In the genomic region with DNA sequence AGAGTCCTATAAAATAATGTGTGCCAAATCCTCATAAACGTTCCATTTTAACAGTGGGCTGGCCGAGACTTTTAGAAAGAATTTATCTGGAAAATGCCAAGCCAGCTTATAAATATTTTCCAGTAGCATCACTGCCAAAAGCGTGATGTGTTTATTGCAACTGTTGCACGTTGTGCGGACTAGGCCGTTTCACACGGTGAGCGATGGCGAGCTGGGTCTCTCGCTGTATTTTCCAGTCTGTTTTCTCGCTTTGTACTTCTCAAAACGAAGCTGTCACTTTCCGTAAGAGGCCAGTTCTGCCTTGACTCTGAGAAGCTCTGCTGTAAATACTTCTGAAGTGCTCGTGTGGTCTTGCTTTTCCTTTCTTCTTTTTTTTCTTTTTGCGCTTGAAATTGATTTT, we compare ENCODE assay signal across 33 cellular contexts.
DNase-seq lines count a peak whose midpoint lies in the region; ATAC-seq, FAIRE-seq and TF ChIP-seq lines count a peak whose summit lies in the region.
"Had no signal": no experiment of that assay in that cellular context is flagged by ENCODE, and none has a peak within 500 bp of the region (broad histone marks: within the 10 kb centered on the region; RNA-seq: fewer than 3 reads in every experiment).

No MANE protein-coding gene starts in this region.

- no peak for ATAC-seq in pancreas
- no peak for ATAC-seq in stimulated activated memory B cell treated with anti-CD40 and anti-IgM and Interleukin-4, amounts not matched to agents 10 μg/mL and 1 μg/mL and 100 μg/mL, for 72 hours
- ATAC-seq in CD8-positive, alpha-beta T cell = no peak
- ATAC-seq: activated naive CD4-positive, alpha-beta T cell treated with anti-CD3 and anti-CD28 coated beads, Interleukin-2, amount 50 U/mL, for 72 hours; GM23338 had no signal

- no peak for TF ChIP-seq EP300 in tibial nerve (IDR thresholded peaks at IDR 0.05)

- no peak overlapping the region for H3K4me3 Mint-ChIP-seq in stimulated activated memory B cell treated with anti-CD40 and anti-IgM and Interleukin-4, amounts not matched to agents 10 μg/mL and 1 μg/mL and 100 μg/mL, for 72 hours
- H3K4me3 Mint-ChIP-seq in CD8-positive, alpha-beta T cell = no peak overlapping the region
- H3K4me3 Mint-ChIP-seq: GM23338; neural progenitor cell; stimulated activated effector memory CD8-positive, alpha-beta T cell treated with anti-CD3 and anti-CD28 coated beads, Interleukin-12 subunit alpha, Interleukin-12 subunit beta, amount 100 ng/mL, for 72 hours had no signal

- H3K27me3 Mint-ChIP-seq in stimulated activated memory B cell treated with anti-CD40 and anti-IgM and Interleukin-4, amounts not matched to agents 10 μg/mL and 1 μg/mL and 100 μg/mL, for 72 hours = no peaks in the 10 kb centered on the region
- no peaks in the 10 kb centered on the region for H3K27me3 Mint-ChIP-seq in CD8-positive, alpha-beta T cell (ENCODE audit: low read depth)

- H3K9me3 ChIP-seq in pancreas (no peaks in the 10 kb centered on the region), tibial nerve (no peaks in the 10 kb centered on the region)
- H3K9me3 ChIP-seq in CD8-positive, alpha-beta T cell (ENCODE audit: low read length) = no peaks in the 10 kb centered on the region
- H3K9me3 ChIP-seq: breast epithelium had no signal

- no peaks in the 10 kb centered on the region for H3K4me1 Mint-ChIP-seq in stimulated activated memory B cell treated with anti-CD40 and anti-IgM and Interleukin-4, amounts not matched to agents 10 μg/mL and 1 μg/mL and 100 μg/mL, for 72 hours
- peaks cover 12% of the 10 kb centered on the region for H3K4me1 Mint-ChIP-seq in CD8-positive, alpha-beta T cell (ENCODE audit: low read depth)
- H3K4me1 Mint-ChIP-seq: GM23338 had no signal

- CTCF ChIA-PET in CD8-positive, alpha-beta T cell (lab: Charles Lee) = interaction anchor here (1.2 kb wide), 1 partner anchor 359 kb away, joined by 3 read pairs; no protein-coding TSS in a partner anchor

- H3K36me3 ChIP-seq in pancreas = no peaks in the 10 kb centered on the region
- H3K36me3 ChIP-seq in tibial nerve = no peaks in the 10 kb centered on the region
- H3K36me3 ChIP-seq in CD8-positive, alpha-beta T cell (ENCODE audit: insufficient read depth, low read length) = no peaks in the 10 kb centered on the region
- H3K36me3 ChIP-seq: BLaER1 treated with 17β-estradiol and CSF1 and Interleukin-3, amounts not matched to agents 10 nM and 100 nM; breast epithelium; left ventricle myocardium inferior; neural progenitor cell; WERI-Rb-1 had no signal

- TF ChIP-seq CTCF in pancreas (IDR thresholded peaks at IDR 0.05) (no peak), tibial nerve (IDR thresholded peaks at IDR 0.05) (no peak)
- TF ChIP-seq CTCF in CD8-positive, alpha-beta T cell (IDR thresholded peaks at IDR 0.05) = no peak

- peaks cover 6% of the 10 kb centered on the region for H3K9me3 Mint-ChIP-seq in stimulated activated memory B cell treated with anti-CD40 and anti-IgM and Interleukin-4, amounts not matched to agents 10 μg/mL and 1 μg/mL and 100 μg/mL, for 72 hours
- peaks cover under 1% of the 10 kb centered on the region for H3K9me3 Mint-ChIP-seq in CD8-positive, alpha-beta T cell
- H3K9me3 Mint-ChIP-seq: stimulated activated effector memory CD8-positive, alpha-beta T cell treated with anti-CD3 and anti-CD28 coated beads, Interleukin-12 subunit alpha, Interleukin-12 subunit beta, amount 100 ng/mL, for 72 hours had no signal

- intact Hi-C loops in pancreas (cut with DNase I) = loop anchor here in 1 of 3 donors (10.0 kb wide), 1 partner anchor 63 kb away; no protein-coding TSS in a partner anchor
- intact Hi-C loops in CD8-positive, alpha-beta T cell (cut with DNase I, micrococcal nuclease) = no loop called here

- H3K36me3 Mint-ChIP-seq in stimulated activated memory B cell treated with anti-CD40 and anti-IgM and Interleukin-4, amounts not matched to agents 10 μg/mL and 1 μg/mL and 100 μg/mL, for 72 hours = no peaks in the 10 kb centered on the region
- no peaks in the 10 kb centered on the region for H3K36me3 Mint-ChIP-seq in CD8-positive, alpha-beta T cell
- H3K36me3 Mint-ChIP-seq: neural progenitor cell; stimulated activated effector memory CD8-positive, alpha-beta T cell treated with anti-CD3 and anti-CD28 coated beads, Interleukin-12 subunit alpha, Interleukin-12 subunit beta, amount 100 ng/mL, for 72 hours had no signal

- FAIRE-seq in endometrium (lab: Jason Lieb, UNC) = peak; percentile 71
- FAIRE-seq in pancreas (lab: Jason Lieb, UNC) = peak; percentile 17
- FAIRE-seq: GM18507, RCC 7860 had no signal

- POLR2A ChIA-PET in CD8-positive, alpha-beta T cell (lab: Charles Lee) = no interaction called here

- H3K27ac ChIP-seq in pancreas = no peak overlapping the region
- H3K27ac ChIP-seq in tibial nerve = peak overlapping the region in 3 of 4 donors; percentile 56 to 84 (median 80)
- H3K27ac ChIP-seq in CD8-positive, alpha-beta T cell (ENCODE audit: low read depth, low read length) = no peak overlapping the region
- H3K27ac ChIP-seq: BLaER1 treated with 17β-estradiol and CSF1 and Interleukin-3, amounts not matched to agents 10 nM and 100 nM; breast epithelium; dorsolateral prefrontal cortex; left ventricle myocardium inferior; neural progenitor cell; parathyroid adenoma; WERI-Rb-1 had no signal

- no peaks in the 10 kb centered on the region for H3K27me3 ChIP-seq in pancreas
- H3K27me3 ChIP-seq in tibial nerve = no peaks in the 10 kb centered on the region
- no peaks in the 10 kb centered on the region for H3K27me3 ChIP-seq in CD8-positive, alpha-beta T cell (ENCODE audit: insufficient read depth, low read length)
- H3K27me3 ChIP-seq: BLaER1 treated with 17β-estradiol and CSF1 and Interleukin-3, amounts not matched to agents 10 nM and 100 nM; breast epithelium; dorsolateral prefrontal cortex; neural progenitor cell had no signal

- peak; percentile 44 for DNase-seq in AG20443 (ENCODE audit: low spot score)
- DNase-seq in pancreas = no peak
- DNase-seq in tibial nerve (ENCODE audit: low spot score in 2 of 2) = no peak
- DNase-seq in T-helper 1 cell = no peak
- no peak for DNase-seq in OCI-M2 (lab: John Stamatoyannopoulos, UW; ENCODE audit: unreplicated experiment)
- DNase-seq in CD8-positive, alpha-beta T cell = no peak
- DNase-seq: activated CD4-positive, alpha-beta T cell treated with anti-CD3 and anti-CD28 coated beads for 4 hours; activated CD8-positive, alpha-beta memory T cell treated with anti-CD3 and anti-CD28 coated beads for 24 hours; activated effector memory CD4-positive, alpha-beta T cell treated with Interleukin-2 at 50 U/mL for 16 hours; activated T-cell treated with anti-CD3 and anti-CD28 coated beads for 4 hours; DMS79 treated with DMSO at 0.1 percent for 48 hours; GF-D8; islet precursor cell; left ventricle myocardium inferior; mesendoderm; NCI-H146; NCI-H2107; NCI-H345; SHP77 treated with DMSO at 0.1 percent for 48 hours; T1000; WERI-Rb-1 had no signal

- peak in 1 of 2 donors; percentile 9 for TF ChIP-seq POLR2A in tibial nerve (IDR thresholded peaks at IDR 0.05)

- no peak overlapping the region for H3K27ac Mint-ChIP-seq in stimulated activated memory B cell treated with anti-CD40 and anti-IgM and Interleukin-4, amounts not matched to agents 10 μg/mL and 1 μg/mL and 100 μg/mL, for 72 hours
- no peak overlapping the region for H3K27ac Mint-ChIP-seq in CD8-positive, alpha-beta T cell
- H3K27ac Mint-ChIP-seq: activated naive CD4-positive, alpha-beta T cell treated with anti-CD3 and anti-CD28 coated beads, Interleukin-2, amount 50 U/mL, for 72 hours; GM23338; neural progenitor cell; stimulated activated effector memory CD8-positive, alpha-beta T cell treated with anti-CD3 and anti-CD28 coated beads, Interleukin-12 subunit alpha, Interleukin-12 subunit beta, amount 100 ng/mL, for 72 hours had no signal

- no peak overlapping the region for H3K4me3 ChIP-seq in pancreas
- no peak overlapping the region for H3K4me3 ChIP-seq in tibial nerve
- H3K4me3 ChIP-seq in CD8-positive, alpha-beta T cell (ENCODE audit: low read depth, low read length) = no peak overlapping the region
- H3K4me3 ChIP-seq: BLaER1 treated with 17β-estradiol and CSF1 and Interleukin-3, amounts not matched to agents 10 nM and 100 nM; breast epithelium; dorsolateral prefrontal cortex; GM23338; left ventricle myocardium inferior; neural progenitor cell had no signal

- 76 to 79% methylated on average over 15 of the region's 15 CpGs for WGBS in pancreas, 2 donors
- 47% methylated on average over 15 of the region's 15 CpGs for WGBS in tibial nerve, 2 donors

- H3K4me1 ChIP-seq in pancreas = no peaks in the 10 kb centered on the region
- peaks cover 0 to 16% (median 4%) of the 10 kb centered on the region in 4 donors for H3K4me1 ChIP-seq in tibial nerve
- H3K4me1 ChIP-seq in CD8-positive, alpha-beta T cell (ENCODE audit: insufficient read depth, low read length) = no peaks in the 10 kb centered on the region
- H3K4me1 ChIP-seq: breast epithelium, left ventricle myocardium inferior, neural progenitor cell, parathyroid adenoma had no signal

Comparison
In these comparisons a context has a peak if more than half of its experiments do, and no peak if none do; other contexts are left out.
1. H3K27ac ChIP-seq: peak in tibial nerve (3 of 4); none in pancreas (0 of 4) and CD8-positive, alpha-beta T cell (single experiment).